16 cellular contexts compared by ENCODE assay signal in the genomic region with DNA sequence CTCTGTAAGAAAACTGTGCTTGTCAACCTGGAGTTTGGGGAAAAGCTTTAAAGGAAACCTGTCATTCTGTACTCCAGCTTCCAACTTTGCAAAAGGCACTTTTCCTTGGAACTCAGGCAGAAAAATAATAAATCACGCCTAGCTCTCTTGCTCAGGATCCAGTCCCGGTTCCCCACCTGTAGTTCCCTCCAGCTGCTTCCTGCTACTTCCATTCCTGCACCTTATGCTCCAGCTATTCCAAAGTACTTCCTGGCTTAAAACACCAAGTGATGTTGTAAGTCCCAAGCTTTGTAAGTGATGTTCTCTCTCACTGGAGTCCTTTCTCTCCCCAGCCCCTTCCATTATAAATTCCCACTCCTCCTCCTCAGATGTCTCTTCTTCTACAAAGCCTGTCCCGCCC.
DNase-seq lines count a peak whose midpoint lies in the region; ATAC-seq, FAIRE-seq and TF ChIP-seq lines count a peak whose summit lies in the region.
"Had no signal": no experiment of that assay in that cellular context is flagged by ENCODE, and none has a peak within 500 bp of the region (broad histone marks: within the 10 kb centered on the region; RNA-seq: fewer than 3 reads in every experiment).

No MANE protein-coding gene starts in this region.

- CTCF ChIA-PET in H1 (lab: Charles Lee; ENCODE audit: partially characterized antibody) (interaction anchor here (1.1 to 2.4 kb wide), 5 partner anchors 9 to 351 kb away, joined by 3 to 6 read pairs (median 4); no protein-coding TSS in a partner anchor), A673 (lab: Charles Lee) (no interaction called here), OCI-LY7 (lab: Charles Lee; ENCODE audit: unreplicated experiment) (no interaction called here)

- H3K23ac ChIP-seq in H1 (ENCODE audit: insufficient read length) = no peak overlapping the region

- no peak overlapping the region for H2BK120ac ChIP-seq in H1 (replicated peaks; ENCODE audit: low read depth, low read length)

- H3K79me2 ChIP-seq in H1 (ENCODE audit: control insufficient read depth in 1 of 2, insufficient read depth in 2 of 2, low read length in 2 of 2) (no peaks in the 10 kb centered on the region), OCI-LY7 (ENCODE audit: insufficient read depth, low read depth, low read length) (no peaks in the 10 kb centered on the region)

- no peak for TF ChIP-seq RAD21 in H1 (IDR thresholded peaks at IDR 0.05 in 1 of 2, conservative IDR thresholded peaks at IDR 0.05 in 1 of 2; ENCODE audit: low read depth in 2 of 2, low read length in 2 of 2)

- H2BK5ac ChIP-seq in H1 (ENCODE audit: low read depth, low read length) = no peak overlapping the region

- no peak overlapping the region for H2AK5ac ChIP-seq in H1 (ENCODE audit: low read depth, low read length)

- FAIRE-seq in H1 (lab: Jason Lieb, UNC) = no peak
- FAIRE-seq: K562 had no signal

- H4K8ac ChIP-seq in H1 (ENCODE audit: extremely low read depth, insufficient read depth, low read length) = no peak overlapping the region

- no peak overlapping the region for H2BK20ac ChIP-seq in H1 (ENCODE audit: low read length)

- no peak for TF ChIP-seq POLR2A in H1 (IDR thresholded peaks at IDR 0.05; ENCODE audit: control extremely low read depth in 1 of 2, low read depth in 2 of 2, low read length in 2 of 2)
- TF ChIP-seq POLR2A in body of pancreas (IDR thresholded peaks at IDR 0.05) = no peak

- H3K27ac ChIP-seq in H1 (ENCODE audit: low read depth, low read length) (no peak overlapping the region), A673 (ENCODE audit: low read depth, low read length, poor library complexity, severe bottlenecking) (no peak overlapping the region), OCI-LY7 (ENCODE audit: low read depth, low read length, poor library complexity, severe bottlenecking) (no peak overlapping the region), body of pancreas (no peak overlapping the region)
- H3K27ac ChIP-seq: 22Rv1, BLaER1, HL-60 had no signal

- H3K4me1 ChIP-seq in H1 (replicated peaks in 1 of 4; ENCODE audit: control insufficient read depth in 3 of 4, insufficient read depth in 4 of 4, low read length in 3 of 4) = no peaks in the 10 kb centered on the region
- no peaks in the 10 kb centered on the region for H3K4me1 ChIP-seq in A673 (ENCODE audit: insufficient read depth, low read length, poor library complexity, severe bottlenecking)
- H3K4me1 ChIP-seq in OCI-LY7 (ENCODE audit: insufficient read depth, low read length, poor library complexity, severe bottlenecking) = no peaks in the 10 kb centered on the region
- no peaks in the 10 kb centered on the region for H3K4me1 ChIP-seq in body of pancreas

- H3K23me2 ChIP-seq in H1 (ENCODE audit: low read depth, low read length) = no peaks in the 10 kb centered on the region

- H3K4me3 ChIP-seq in H1 (ENCODE audit: extremely low read depth in 1 of 4, insufficient read depth in 2 of 4, low read depth in 3 of 4, low read length in 4 of 4) (no peak overlapping the region), A673 (ENCODE audit: low read depth, low read length, poor library complexity, severe bottlenecking) (no peak overlapping the region), OCI-LY7 (ENCODE audit: low read depth, low read length, poor library complexity, severe bottlenecking) (no peak overlapping the region), body of pancreas (no peak overlapping the region)
- H3K4me3 ChIP-seq: BLaER1, K562 had no signal

- no peak overlapping the region for H2AFZ ChIP-seq in H1 (ENCODE audit: low read length)
- H2AFZ ChIP-seq in OCI-LY7 (ENCODE audit: low read length) = no peak overlapping the region

- no peaks in the 10 kb centered on the region for H3K36me3 ChIP-seq in H1 (ENCODE audit: control insufficient read depth in 2 of 4, insufficient read depth in 4 of 4, low read length in 3 of 4)
- no peaks in the 10 kb centered on the region for H3K36me3 ChIP-seq in A673 (ENCODE audit: insufficient read depth, low read length, poor library complexity, severe bottlenecking)
- H3K36me3 ChIP-seq in OCI-LY7 (ENCODE audit: insufficient read depth, low read length) = no peaks in the 10 kb centered on the region
- no peaks in the 10 kb centered on the region for H3K36me3 ChIP-seq in body of pancreas (replicated peaks in 1 of 2; ENCODE audit: insufficient read depth in 1 of 2, low read depth in 2 of 2)
- H3K36me3 ChIP-seq: BLaER1 had no signal

- no peak for TF ChIP-seq EP300 in H1 (IDR thresholded peaks at IDR 0.05; ENCODE audit: borderline replicate concordance in 1 of 2, low read depth in 2 of 2, low read length in 2 of 2)

- 83% methylated on average over 3 of the region's 3 CpGs; no CpG with 5 or more reads in 1 of the 2 experiments for WGBS in H1 (ENCODE audit: extremely low coverage in 1 of 2, insufficient coverage in 1 of 2, insufficient read length in 1 of 2, insufficient replicate concordance in 2 of 2, low coverage in 1 of 2, low lambda C conversion rate in 2 of 2, missing lambda C conversion rate in 1 of 2), 2 experiments
- WGBS in body of pancreas, 2 donors = 76 to 78% methylated on average over 3 of the region's 3 CpGs

- H3K9ac ChIP-seq in H1 (replicated peaks in 1 of 4; ENCODE audit: extremely low read depth in 1 of 4, low read depth in 3 of 4, low read length in 3 of 4) = no peak overlapping the region
- H3K9ac ChIP-seq: BLaER1 had no signal

- no peak overlapping the region for H3K18ac ChIP-seq in H1 (ENCODE audit: extremely low read depth, low read length)

- H3K79me1 ChIP-seq in H1 (ENCODE audit: low read depth, low read length) = no peaks in the 10 kb centered on the region

- H2BK15ac ChIP-seq in H1 (ENCODE audit: low read length) = no peak overlapping the region

- peaks cover 0 to 2% of the 10 kb centered on the region in 2 experiments for H4K20me1 ChIP-seq in H1 (replicated peaks in 1 of 2; ENCODE audit: control insufficient read depth in 1 of 2, insufficient read depth in 2 of 2, low read length in 2 of 2)
- H4K20me1 ChIP-seq in OCI-LY7 (ENCODE audit: insufficient read depth, low read length) = no peaks in the 10 kb centered on the region
- H4K20me1 ChIP-seq: BLaER1 had no signal

- H4K91ac ChIP-seq in H1 (replicated peaks; ENCODE audit: insufficient read length, low read length) = no peak overlapping the region

- H3K56ac ChIP-seq in H1 (replicated peaks; ENCODE audit: insufficient read length, low read depth, low read length) = no peak overlapping the region

- H3K4me2 ChIP-seq in H1 (ENCODE audit: insufficient read depth in 1 of 2, low read depth in 2 of 2, low read length in 2 of 2) (no peak overlapping the region), OCI-LY7 (ENCODE audit: low read length) (no peak overlapping the region)

- intact Hi-C loops in A673 (cut with micrococcal nuclease; ENCODE audit: unreplicated experiment) (no loop called here), OCI-LY7 (cut with micrococcal nuclease; ENCODE audit: unreplicated experiment) (no loop called here), body of pancreas (cut with DNase I) (no loop called here)

- TF ChIP-seq CTCF in H1 (IDR thresholded peaks at IDR 0.05; ENCODE audit: control extremely low read depth in 1 of 3, insufficient read depth in 1 of 3, low read depth in 1 of 3, low read length in 3 of 3) = no peak
- no peak for TF ChIP-seq CTCF in A673 (conservative IDR thresholded peaks at IDR 0.05; ENCODE audit: low read depth, low read length)
- TF ChIP-seq CTCF in OCI-LY7 (conservative IDR thresholded peaks at IDR 0.05; ENCODE audit: low read length) = no peak
- TF ChIP-seq CTCF in body of pancreas (IDR thresholded peaks at IDR 0.05) = no peak

- H3K27me3 ChIP-seq in H1 (replicated peaks in 1 of 4; ENCODE audit: control insufficient read depth in 3 of 4, extremely low read depth in 1 of 4, insufficient read depth in 3 of 4, low read length in 3 of 4) (peaks cover 0 to 1% (median 0%) of the 10 kb centered on the region in 4 experiments; a peak in 1 of 7 replicates), A673 (replicated peaks; ENCODE audit: insufficient read depth, low read depth, low read length, poor library complexity) (no peaks in the 10 kb centered on the region), body of pancreas (no peaks in the 10 kb centered on the region)
- H3K27me3 ChIP-seq: BLaER1 had no signal

- H4K5ac ChIP-seq in H1 (ENCODE audit: insufficient read length, low read depth, low read length) = no peak overlapping the region

- BruUV-seq in A673 (replicated peaks; lab: Mats Ljungman, UMichigan) (no TSS peak), OCI-LY7 (replicated peaks; lab: Mats Ljungman, UMichigan) (no TSS peak)

- no peak overlapping the region for H2BK12ac ChIP-seq in H1 (ENCODE audit: low read depth, low read length)

- H3K14ac ChIP-seq in H1 (ENCODE audit: insufficient read length) = no peak overlapping the region

- DNase-seq in DMS53 (lab: John Stamatoyannopoulos, UW) (peak; percentile 10), DMS53 treated with DMSO at 0.1 percent for 48 hours (lab: John Stamatoyannopoulos, UW; ENCODE audit: unreplicated experiment) (no peak), DMS79 treated with DMSO at 0.1 percent for 48 hours (lab: John Stamatoyannopoulos, UW) (peak; percentile 71), NCI-H2227 (lab: John Stamatoyannopoulos, UW; ENCODE audit: unreplicated experiment) (peak; percentile 54), H1 (ENCODE audit: low read depth in 1 of 2, low spot score in 2 of 2) (no peak), A673 (ENCODE audit: low spot score) (no peak), OCI-LY7 (ENCODE audit: low spot score) (no peak), body of pancreas (no peak)
- DNase-seq: CD4-positive, CD25-positive, alpha-beta regulatory T cell; DMS 273 treated with DMSO at 0.1 percent for 48 hours; GF-D8; H7 had no signal

- POLR2A ChIA-PET in H1 (lab: Charles Lee; ENCODE audit: partially characterized antibody) = no interaction called here
- POLR2A ChIA-PET in A673 (lab: Charles Lee; ENCODE audit: low non-redundant PET) = no interaction called here
- POLR2A ChIA-PET in OCI-LY7 (lab: Charles Lee) = no interaction called here

- H3K9me2 ChIP-seq in OCI-LY7 (ENCODE audit: insufficient read depth, low read length) = no peaks in the 10 kb centered on the region

- H3K9me3 ChIP-seq in H1 (ENCODE audit: insufficient read depth in 2 of 2, low read depth in 1 of 2, low read length in 1 of 2) (no peaks in the 10 kb centered on the region), A673 (ENCODE audit: low read depth, low read length, poor library complexity, severe bottlenecking) (no peaks in the 10 kb centered on the region), OCI-LY7 (ENCODE audit: low read length) (no peaks in the 10 kb centered on the region), body of pancreas (no peaks in the 10 kb centered on the region)
- H3K9me3 ChIP-seq: BLaER1 had no signal

- no peak for ATAC-seq in body of pancreas
- ATAC-seq: K562 had no signal

- no peak overlapping the region for H3K4ac ChIP-seq in H1 (replicated peaks; ENCODE audit: insufficient read length, low read depth, low read length)

TF ChIP-seq in H1, 55 proteins besides CTCF, POLR2A, EP300 and RAD21:
- TF ChIP-seq SP1 (IDR thresholded peaks at IDR 0.05; ENCODE audit: low read depth, low read length) (peak; percentile 95), BRCA1 (IDR thresholded peaks at IDR 0.05; ENCODE audit: low read depth, low read length) (no peak)

Comparison
In these comparisons a context has a peak if more than half of its experiments do, and no peak if none do; other contexts are left out.
1. DNase-seq: peak in DMS53 (single experiment), DMS79 treated with DMSO at 0.1 percent for 48 hours (single experiment) and NCI-H2227 (single experiment); none in DMS53 treated with DMSO at 0.1 percent for 48 hours (single experiment), H1 (0 of 2), A673 (single experiment), OCI-LY7 (single experiment) and body of pancreas (0 of 4).